In genomic region chr11:123169821-123170220, GRCh38 we compare ENCODE assay signal across 26 cellular contexts. TPM values are rescaled to one million over a fixed set of nuclear protein-coding genes. Genes with fewer than 3 reads are reported as not detected.
"Had no signal": no experiment of that assay in that cellular context is flagged by ENCODE, and none has a peak within 500 bp of the region (broad histone marks: within the 10 kb centered on the region; RNA-seq: fewer than 3 reads in every experiment).

No MANE protein-coding gene starts in this region.

- H3K27ac ChIP-seq: Peyer's patch, SJCRH30 had no signal

- H3K4me1 Mint-ChIP-seq: activated naive CD8-positive, alpha-beta T cell treated with anti-CD3 and anti-CD28 coated beads, Interleukin-2, amount 50 U/mL, for 24 hours; central memory CD8-positive, alpha-beta T cell had no signal

- DNase-seq: activated CD4-positive, alpha-beta T cell treated with anti-CD3 and anti-CD28 coated beads for 48 hours; activated CD4-positive, alpha-beta T cell treated with anti-CD3 and anti-CD28 coated beads, Interleukin-2, amount 50 U/mL, for 4 hours; activated CD4-positive, CD25-positive, alpha-beta regulatory T cell treated with anti-CD3 and anti-CD28 coated beads, Interleukin-2, amount 50 U/mL, for 72 hours; activated CD8-positive, alpha-beta memory T cell treated with anti-CD3 and anti-CD28 coated beads, Interleukin-2, amount 50 U/mL, for 48 hours; activated CD8-positive, alpha-beta T cell treated with anti-CD3 and anti-CD28 coated beads, Interleukin-2, amount 10 ng/mL, durations not matched to agents 7 days and 5 days; activated effector memory CD4-positive, alpha-beta T cell treated with Interleukin-2 at 50 U/mL for 16 hours; activated naive CD4-positive, alpha-beta T cell treated with Interleukin-2 at 50 U/mL for 16 hours; activated naive CD8-positive, alpha-beta T cell treated with anti-CD3 and anti-CD28 coated beads, Interleukin-2, amount 50 U/mL, for 24 hours; activated T-cell treated with anti-CD3 and anti-CD28 coated beads, Interleukin-2, amount 50 U/mL, for 24 hours; amygdala; MG63; MV-4-11; NCI-H1092 treated with DMSO at 0.1 percent for 48 hours; NCI-H1417 treated with DMSO at 0.1 percent for 48 hours; NCI-H1694; NCI-H2029; NCI-H524; Peyer's patch; Right ventricle myocardium superior; SJCRH30 had no signal

- H3K27ac Mint-ChIP-seq: activated CD8-positive, alpha-beta T cell treated with anti-CD3 and anti-CD28 coated beads, Interleukin-2, amount 10 ng/mL, durations not matched to agents 7 days and 5 days; activated naive CD4-positive, alpha-beta T cell treated with anti-CD3 and anti-CD28 coated beads, Interleukin-2, amount 50 U/mL, for 72 hours; activated naive CD8-positive, alpha-beta T cell treated with anti-CD3 and anti-CD28 coated beads, Interleukin-2, amount 50 U/mL, for 24 hours; activated T-cell treated with anti-CD3 and anti-CD28 coated beads, Interleukin-2, amount 50 U/mL, for 24 hours; activated T-helper 1 cell treated with anti-CD3 and anti-CD28 coated beads, Interleukin-12 subunit alpha, Interleukin-12 subunit beta, Interleukin-2, Interleukin-4 antibody, amounts not matched to agents 30 ng/mL and 10 ng/mL and 1 ng/mL, durations not matched to agents 14 hours and 24 hours and 36 hours; T-helper 1 cell treated with Interleukin-12 subunit alpha and Interleukin-12 subunit beta and Interleukin-4 antibody, amounts not matched to agents 30 μg/mL and 1 μg/mL, for 36 hours had no signal

- H3K4me3 Mint-ChIP-seq: activated CD8-positive, alpha-beta T cell treated with anti-CD3 and anti-CD28 coated beads, Interleukin-2, amount 10 ng/mL, durations not matched to agents 7 days and 5 days; activated naive CD8-positive, alpha-beta T cell treated with anti-CD3 and anti-CD28 coated beads, Interleukin-2, amount 50 U/mL, for 24 hours; activated T-cell treated with anti-CD3 and anti-CD28 coated beads, Interleukin-2, amount 50 U/mL, for 24 hours; activated T-helper 1 cell treated with anti-CD3 and anti-CD28 coated beads, Interleukin-12 subunit alpha, Interleukin-12 subunit beta, Interleukin-2, Interleukin-4 antibody, amounts not matched to agents 30 ng/mL and 10 ng/mL and 1 ng/mL, durations not matched to agents 14 hours and 24 hours and 36 hours; brain; central memory CD8-positive, alpha-beta T cell; T-helper 1 cell treated with Interleukin-12 subunit alpha and Interleukin-12 subunit beta and Interleukin-4 antibody, amounts not matched to agents 30 μg/mL and 1 μg/mL, for 36 hours had no signal

- H3K27me3 Mint-ChIP-seq: activated naive CD8-positive, alpha-beta T cell treated with anti-CD3 and anti-CD28 coated beads, Interleukin-2, amount 50 U/mL, for 24 hours; activated T-cell treated with anti-CD3 and anti-CD28 coated beads, Interleukin-2, amount 50 U/mL, for 24 hours; brain had no signal

- H3K36me3 Mint-ChIP-seq: activated naive CD4-positive, alpha-beta T cell treated with anti-CD3 and anti-CD28 coated beads, Interleukin-2, amount 50 U/mL, for 72 hours had no signal

- H3K27me3 ChIP-seq: MG63, Peyer's patch, SJCRH30 had no signal

- H3K4me3 ChIP-seq: MG63, Peyer's patch, SJCRH30 had no signal

- H3K36me3 ChIP-seq: Peyer's patch, SJCRH30 had no signal

- ATAC-seq: activated CD8-positive, alpha-beta T cell treated with anti-CD3 and anti-CD28 coated beads, Interleukin-2, amount 10 ng/mL, durations not matched to agents 7 days and 5 days; activated naive CD4-positive, alpha-beta T cell treated with anti-CD3 and anti-CD28 coated beads, Interleukin-2, amount 50 U/mL, for 72 hours; activated naive CD8-positive, alpha-beta T cell treated with anti-CD3 and anti-CD28 coated beads, Interleukin-2, amount 50 U/mL, for 24 hours; SK-N-SH treated with all-trans-retinoic acid at 6 μM for 48 hours had no signal

- H3K9me3 ChIP-seq: MG63, Peyer's patch, SJCRH30 had no signal

- H3K4me1 ChIP-seq: Peyer's patch had no signal

- H3K9me3 Mint-ChIP-seq: activated naive CD4-positive, alpha-beta T cell treated with anti-CD3 and anti-CD28 coated beads, Interleukin-2, amount 50 U/mL, for 72 hours; activated naive CD8-positive, alpha-beta T cell treated with anti-CD3 and anti-CD28 coated beads, Interleukin-2, amount 50 U/mL, for 24 hours; activated T-cell treated with anti-CD3 and anti-CD28 coated beads, Interleukin-2, amount 50 U/mL, for 24 hours; activated T-helper 1 cell treated with anti-CD3 and anti-CD28 coated beads, Interleukin-12 subunit alpha, Interleukin-12 subunit beta, Interleukin-2, Interleukin-4 antibody, amounts not matched to agents 30 ng/mL and 10 ng/mL and 1 ng/mL, durations not matched to agents 14 hours and 24 hours and 36 hours; central memory CD8-positive, alpha-beta T cell; T-helper 1 cell treated with Interleukin-12 subunit alpha and Interleukin-12 subunit beta and Interleukin-4 antibody, amounts not matched to agents 30 μg/mL and 1 μg/mL, for 36 hours had no signal

RNA-seq across cellular contexts. Expression of gene CLMP, which starts 25.2 kb away (rescaled TPM):
- total RNA-seq: activated T-helper 1 cell treated with anti-CD3 and anti-CD28 coated beads, Interleukin-12 subunit alpha, Interleukin-12 subunit beta, Interleukin-2, Interleukin-4 antibody, amounts not matched to agents 30 ng/mL and 10 ng/mL and 1 ng/mL, durations not matched to agents 14 hours and 24 hours and 36 hours had no signal
